In genomic region chr1:2206813-2207488, GRCh38 we compare ENCODE assay signal across 10 cellular contexts. TPM values are rescaled to one million over a fixed set of nuclear protein-coding genes. Genes with fewer than 3 reads are reported as not detected.
DNase-seq lines count a peak whose midpoint lies in the region; ATAC-seq and TF ChIP-seq lines count a peak whose summit lies in the region.
"Had no signal": no experiment of that assay in that cellular context is flagged by ENCODE, and none has a peak within 500 bp of the region (broad histone marks: within the 10 kb centered on the region; RNA-seq: fewer than 3 reads in every experiment).

No MANE protein-coding gene starts in this region.

- H3K27me3 Mint-ChIP-seq in T-helper 17 cell, result no peaks in the 10 kb centered on the region
- H3K27me3 Mint-ChIP-seq: activated naive CD8-positive, alpha-beta T cell treated with anti-CD3 and anti-CD28 coated beads for 36 hours had no signal

- DNase-seq in BJ (ENCODE audit: low read depth) (no peak), T-helper 17 cell (no peak), right cardiac atrium (peak in 2 of 3 donors; percentile 75 to 76), gastrocnemius medialis (no peak), NCI-H748 treated with DMSO at 0.1 percent for 48 hours (lab: John Stamatoyannopoulos, UW) (no peak), mesendoderm (no peak)
- DNase-seq: activated naive CD8-positive, alpha-beta T cell treated with anti-CD3 and anti-CD28 coated beads for 36 hours; NCI-H1694 had no signal

- in situ Hi-C loops in gastrocnemius medialis (cut with MboI; ENCODE audit: low sequenced_read_pairs in 4 of 4), result loop anchor here in 2 of 4 donors (25.0 kb wide), 2 partner anchors 105 to 330 kb away; partner anchors contain the start of genes HES5 (in 1 of the 2) and PANK4 (in 1 of the 2)

- H4K8ac ChIP-seq in mesendoderm (ENCODE audit: low read depth, low read length), result no peak overlapping the region

- no peak overlapping the region for H2AK5ac ChIP-seq in mesendoderm (ENCODE audit: low read length)

- TF ChIP-seq CTCF in BJ (IDR thresholded peaks at IDR 0.05; ENCODE audit: insufficient read depth, low read depth, low read length) (no peak), gastrocnemius medialis (IDR thresholded peaks at IDR 0.05 in 4 of 5, conservative IDR thresholded peaks at IDR 0.05 in 1 of 5) (no peak)

- H4K5ac ChIP-seq in mesendoderm (ENCODE audit: low read length), result no peak overlapping the region

- H3K9ac ChIP-seq in mesendoderm (ENCODE audit: low read length), result no peak overlapping the region

- no peak overlapping the region for H3K56ac ChIP-seq in mesendoderm (ENCODE audit: low read length)

- no peak overlapping the region for H2BK5ac ChIP-seq in mesendoderm (ENCODE audit: low read length)

- WGBS in right cardiac atrium, result 69% methylated on average over 16 of the region's 16 CpGs
- WGBS in mesendoderm (ENCODE audit: extremely low coverage, insufficient coverage, low lambda C conversion rate), result no CpG with 5 or more reads among the region's 16 CpGs

- H3K36me3 ChIP-seq in BJ (ENCODE audit: control insufficient read depth, insufficient read depth, low read length), result peaks cover 1% of the 10 kb centered on the region; the same call in 1 of the 2 replicates
- no peaks in the 10 kb centered on the region for H3K36me3 ChIP-seq in gastrocnemius medialis
- no peaks in the 10 kb centered on the region for H3K36me3 ChIP-seq in mesendoderm (ENCODE audit: control insufficient read depth, insufficient read depth, low read length)

- H3K36me3 Mint-ChIP-seq in T-helper 17 cell (ENCODE audit: low read depth), result no peaks in the 10 kb centered on the region
- H3K36me3 Mint-ChIP-seq: activated naive CD8-positive, alpha-beta T cell treated with anti-CD3 and anti-CD28 coated beads for 36 hours had no signal

- no peak for TF ChIP-seq POLR2A in gastrocnemius medialis (IDR thresholded peaks at IDR 0.05)

- intact Hi-C loops in right cardiac atrium (cut with DNase I), result no loop called here
- intact Hi-C loops in gastrocnemius medialis (cut with DNase I; ENCODE audit: low total_unique reads), result no loop called here

- no peak overlapping the region for H2BK120ac ChIP-seq in mesendoderm (ENCODE audit: low read depth, low read length)

- H3K9me3 ChIP-seq in T-helper 17 cell (ENCODE audit: control insufficient read depth, low read length, poor library complexity, severe bottlenecking) (no peaks in the 10 kb centered on the region), right cardiac atrium (ENCODE audit: control insufficient read depth, low read length) (no peaks in the 10 kb centered on the region), gastrocnemius medialis (no peaks in the 10 kb centered on the region)

- POLR2A ChIA-PET in BJ (lab: Charles Lee), result no interaction called here

- H3K4ac ChIP-seq in mesendoderm (ENCODE audit: low read depth, low read length), result no peak overlapping the region

- no peaks in the 10 kb centered on the region for H3K79me2 ChIP-seq in mesendoderm (ENCODE audit: control insufficient read depth, insufficient read depth, low read length)

- no peaks in the 10 kb centered on the region for H3K79me1 ChIP-seq in mesendoderm (ENCODE audit: low read length)

- H3K27ac ChIP-seq in right cardiac atrium (ENCODE audit: low read length) (peak overlapping the region; percentile 46), gastrocnemius medialis (peak overlapping the region; percentile 73 to 77 (median 74)), mesendoderm (ENCODE audit: low read depth, low read length) (no peak overlapping the region)

- H3K4me1 ChIP-seq in right cardiac atrium (ENCODE audit: control insufficient read depth, insufficient read depth, low read length) (peaks cover 10% of the 10 kb centered on the region), gastrocnemius medialis (peaks cover 12 to 31% of the 10 kb centered on the region in 2 donors), mesendoderm (ENCODE audit: control insufficient read depth, low read depth, low read length) (no peaks in the 10 kb centered on the region)

- no peak overlapping the region for H3K18ac ChIP-seq in mesendoderm (ENCODE audit: low read length)

- H3K27ac Mint-ChIP-seq in T-helper 17 cell, result peak overlapping the region; percentile 21
- H3K27ac Mint-ChIP-seq: activated naive CD8-positive, alpha-beta T cell treated with anti-CD3 and anti-CD28 coated beads for 36 hours had no signal

- ATAC-seq in T-helper 17 cell, result no peak
- ATAC-seq in right cardiac atrium, result no peak
- ATAC-seq in gastrocnemius medialis, result no peak
- no peak for ATAC-seq in GM21367 (IDR thresholded peaks at IDR 0.05; ENCODE audit: unreplicated experiment)
- no peak for ATAC-seq in activated CD4-positive, CD25-positive, alpha-beta regulatory T cell treated with anti-CD3 and anti-CD28 coated beads, Interleukin-2, amount 50 U/mL, for 24 hours

- no peak overlapping the region for H3K4me2 ChIP-seq in mesendoderm (ENCODE audit: low read length)

- no peak overlapping the region for H2BK15ac ChIP-seq in mesendoderm (replicated peaks; ENCODE audit: low read depth)

- H3K23ac ChIP-seq in mesendoderm (ENCODE audit: low read length), result no peak overlapping the region

- H3K4me3 Mint-ChIP-seq in T-helper 17 cell, result no peak overlapping the region
- H3K4me3 Mint-ChIP-seq: activated naive CD8-positive, alpha-beta T cell treated with anti-CD3 and anti-CD28 coated beads for 36 hours had no signal

- H3K4me1 Mint-ChIP-seq in T-helper 17 cell, result peaks cover 3% of the 10 kb centered on the region

- H3K27me3 ChIP-seq in BJ (ENCODE audit: control insufficient read depth, insufficient read depth, low read length) (no peaks in the 10 kb centered on the region), right cardiac atrium (ENCODE audit: control insufficient read depth, insufficient read depth) (no peaks in the 10 kb centered on the region), gastrocnemius medialis (no peaks in the 10 kb centered on the region), mesendoderm (ENCODE audit: insufficient read depth, low read length, poor library complexity) (no peaks in the 10 kb centered on the region)

- H3K4me3 ChIP-seq in BJ (ENCODE audit: low read depth, low read length) (peak overlapping the region; percentile 13; the same call in 1 of the 2 replicates), right cardiac atrium (ENCODE audit: low read length) (no peak overlapping the region), gastrocnemius medialis (no peak overlapping the region), mesendoderm (ENCODE audit: low read length) (no peak overlapping the region)

- CTCF ChIA-PET in BJ (lab: Yijun Ruan, JAX), result interaction anchor here (0.7 to 4.3 kb wide), 5 partner anchors 12 to 175 kb away, joined by 3 to 28 read pairs (median 5); partner anchors contain the start of gene FAAP20

RNA-seq across cellular contexts. Expression of gene FAAP20, which starts 12.4 kb away (rescaled TPM):
- 11.9 and 18.7 TPM in 2 replicates for polyA plus RNA-seq in BJ (2011; rRNA removed)
- polyA minus RNA-seq in BJ (2011; rRNA and poly(A)+ RNA removed), result 4.3 and 4.8 TPM in 2 replicates
- 10 to 100 TPM; 44.6 to 48.6 TPM for total RNA-seq in T-helper 17 cell
- 10 to 100 TPM; 35.5 to 49.3 (median 37.2) TPM for total RNA-seq in right cardiac atrium
- polyA plus RNA-seq in right cardiac atrium, result 56.3 TPM
- 10 to 100 TPM; 12.1 to 26.2 (median 17.3) TPM for total RNA-seq in gastrocnemius medialis
- polyA plus RNA-seq in mesendoderm (2013, experiment 1 of 2), result 85.8 TPM
- 84.4 TPM for polyA plus RNA-seq in mesendoderm (2013, experiment 2 of 2)

RNA-seq across cellular contexts. Expression of gene SKI, which starts 21.2 kb away (rescaled TPM):
- polyA plus RNA-seq in BJ (2011; rRNA removed) (5.1 and 6.3 TPM in 2 replicates), right cardiac atrium (35.6 TPM)
- 6.2 and 10.7 TPM in 2 replicates for polyA minus RNA-seq in BJ (2011; rRNA and poly(A)+ RNA removed)
- total RNA-seq in T-helper 17 cell (100 to 1,000 TPM; 183 to 215 TPM), right cardiac atrium (10 to 100 TPM; 56.7 to 83.1 (median 68.9) TPM), gastrocnemius medialis (10 to 100 TPM in 3 of 4 donors, 1 to 10 TPM in 1; 7.8 to 32.2 (median 22.4) TPM)
- polyA plus RNA-seq in mesendoderm (2013, experiment 1 of 2), result 48.1 TPM
- polyA plus RNA-seq in mesendoderm (2013, experiment 2 of 2), result 51.1 TPM

Comparison
In these comparisons a context has a peak if more than half of its experiments do, and no peak if none do; other contexts are left out.
1. DNase-seq: peak in right cardiac atrium (2 of 3); none in BJ (single experiment), T-helper 17 cell (0 of 3), gastrocnemius medialis (0 of 2), NCI-H748 treated with DMSO at 0.1 percent for 48 hours (single experiment) and mesendoderm (single experiment).